ENCODE assay signal across 27 cellular contexts in the genomic region with DNA sequence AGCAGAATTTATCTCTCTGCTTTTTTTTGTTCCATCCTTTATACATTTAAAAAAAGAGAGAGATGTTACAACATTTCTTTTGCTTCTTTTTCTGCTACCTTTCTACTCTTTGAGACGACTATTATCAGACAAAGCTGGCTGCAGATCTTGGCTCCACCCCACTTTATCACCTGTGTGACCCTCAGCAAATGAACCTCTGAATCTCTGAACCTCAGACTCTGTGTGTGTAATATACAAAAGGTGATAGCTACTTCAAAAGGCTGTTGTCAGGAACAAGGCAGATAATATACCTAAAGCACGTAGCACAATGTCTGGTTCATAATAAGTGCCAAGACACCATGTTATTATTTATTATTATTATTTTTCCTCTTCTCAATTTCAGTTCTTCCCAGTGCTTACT.
"Had no signal": no experiment of that assay in that cellular context is flagged by ENCODE, and none has a peak within 500 bp of the region (broad histone marks: within the 10 kb centered on the region; RNA-seq: fewer than 3 reads in every experiment).

No MANE protein-coding gene starts in this region.

- ATAC-seq: naive thymus-derived CD8-positive, alpha-beta T cell; pancreas; psoas muscle; right cardiac atrium; right lobe of liver; stimulated activated memory B cell treated with anti-CD40 and anti-IgM and Interleukin-4, amounts not matched to agents 10 μg/mL and 1 μg/mL and 100 μg/mL, for 72 hours; stimulated activated naive CD8-positive, alpha-beta T cell treated with anti-CD3 and anti-CD28 coated beads, Interleukin-15, amount 100 ng/mL, for 72 hours; stimulated activated naive CD8-positive, alpha-beta T cell treated with anti-CD3 and anti-CD28 coated beads, Interleukin-15, Interleukin-2, amounts not matched to agents 100 U/mL and 50 U/mL, for 24 hours had no signal

- H3K36me3 Mint-ChIP-seq: naive B cell; naive thymus-derived CD8-positive, alpha-beta T cell; neural progenitor cell; stimulated activated memory B cell treated with anti-CD40 and anti-IgM and Interleukin-4, amounts not matched to agents 10 μg/mL and 1 μg/mL and 100 μg/mL, for 72 hours had no signal

- DNase-seq: naive B cell; naive thymus-derived CD8-positive, alpha-beta T cell; pancreas; psoas muscle; right cardiac atrium; right lobe of liver; sigmoid colon; spleen; stimulated activated CD4-positive, alpha-beta T cell treated with anti-CD3 and anti-CD28 coated beads, Interleukin-12 subunit alpha, Interleukin-12 subunit beta, amount 100 ng/mL, for 4 hours; stimulated activated CD4-positive, alpha-beta T cell treated with anti-CD3 and anti-CD28 coated beads, Interleukin-1b, Interleukin-23, amount 100 ng/mL, for 48 hours; stimulated activated CD4-positive, alpha-beta T cell treated with anti-CD3 and anti-CD28 coated beads, Interleukin-4, amount 100 ng/mL, for 1 hour; stimulated activated CD4-positive, alpha-beta T cell treated with anti-CD3 and anti-CD28 coated beads, Interleukin-4, amount 100 ng/mL, for 4 hours; stimulated activated CD8-positive, alpha-beta memory T cell treated with anti-CD3 and anti-CD28 coated beads, Interleukin-4, amount 100 ng/mL, for 48 hours; stimulated activated naive CD4-positive, alpha-beta T cell; stimulated activated naive CD8-positive, alpha-beta T cell treated with anti-CD3 and anti-CD28 coated beads, Interleukin-15, amount 100 ng/mL, for 72 hours; stimulated activated naive CD8-positive, alpha-beta T cell treated with anti-CD3 and anti-CD28 coated beads, Interleukin-15, Interleukin-2, amounts not matched to agents 100 U/mL and 50 U/mL, for 24 hours; substantia nigra; testis; tibial artery; trophoblast cell; upper lobe of left lung had no signal

- H3K9me3 ChIP-seq: pancreas, psoas muscle, right lobe of liver, sigmoid colon, spleen, suprapubic skin, testis, tibial artery, upper lobe of left lung, vagina had no signal

- H3K4me2 ChIP-seq: neural progenitor cell, smooth muscle cell had no signal

- H3K4me1 Mint-ChIP-seq: nephron; stimulated activated naive CD8-positive, alpha-beta T cell treated with anti-CD3 and anti-CD28 coated beads, Interleukin-15, amount 100 ng/mL, for 72 hours had no signal

- H2AFZ ChIP-seq: neural progenitor cell had no signal

- H3K27ac ChIP-seq: neural progenitor cell, pancreas, psoas muscle, right lobe of liver, sigmoid colon, spleen, suprapubic skin, testis, tibial artery, upper lobe of left lung, vagina had no signal

- H3K27me3 ChIP-seq: neural progenitor cell, pancreas, right lobe of liver, testis, upper lobe of left lung, vagina had no signal

- H3K9me3 Mint-ChIP-seq: naive B cell; naive thymus-derived CD8-positive, alpha-beta T cell; nephron; neural progenitor cell; stimulated activated memory B cell treated with anti-CD40 and anti-IgM and Interleukin-4, amounts not matched to agents 10 μg/mL and 1 μg/mL and 100 μg/mL, for 72 hours; stimulated activated naive CD8-positive, alpha-beta T cell treated with anti-CD3 and anti-CD28 coated beads, Interleukin-15, amount 100 ng/mL, for 72 hours had no signal

- H3K36me3 ChIP-seq: neural progenitor cell, pancreas, right lobe of liver, sigmoid colon, spleen, suprapubic skin, tibial artery, upper lobe of left lung, vagina had no signal

- H3K27ac Mint-ChIP-seq: nephron; neural progenitor cell; stimulated activated memory B cell treated with anti-CD40 and anti-IgM and Interleukin-4, amounts not matched to agents 10 μg/mL and 1 μg/mL and 100 μg/mL, for 72 hours; stimulated activated naive CD8-positive, alpha-beta T cell treated with anti-CD3 and anti-CD28 coated beads, Interleukin-15, amount 100 ng/mL, for 72 hours had no signal

- H3K4me3 Mint-ChIP-seq: naive B cell; naive thymus-derived CD8-positive, alpha-beta T cell; nephron; neural progenitor cell; stimulated activated memory B cell treated with anti-CD40 and anti-IgM and Interleukin-4, amounts not matched to agents 10 μg/mL and 1 μg/mL and 100 μg/mL, for 72 hours; stimulated activated naive CD8-positive, alpha-beta T cell treated with anti-CD3 and anti-CD28 coated beads, Interleukin-15, amount 100 ng/mL, for 72 hours had no signal

- H3K4me1 ChIP-seq: neural progenitor cell, pancreas, psoas muscle, right lobe of liver, sigmoid colon, testis, tibial artery, upper lobe of left lung, vagina had no signal

- H3K4me3 ChIP-seq: neural progenitor cell, pancreas, psoas muscle, right lobe of liver, sigmoid colon, smooth muscle cell, spleen, suprapubic skin, testis, tibial artery, upper lobe of left lung, vagina had no signal
